ENCODE assay signal across 21 cellular contexts in the genomic region with DNA sequence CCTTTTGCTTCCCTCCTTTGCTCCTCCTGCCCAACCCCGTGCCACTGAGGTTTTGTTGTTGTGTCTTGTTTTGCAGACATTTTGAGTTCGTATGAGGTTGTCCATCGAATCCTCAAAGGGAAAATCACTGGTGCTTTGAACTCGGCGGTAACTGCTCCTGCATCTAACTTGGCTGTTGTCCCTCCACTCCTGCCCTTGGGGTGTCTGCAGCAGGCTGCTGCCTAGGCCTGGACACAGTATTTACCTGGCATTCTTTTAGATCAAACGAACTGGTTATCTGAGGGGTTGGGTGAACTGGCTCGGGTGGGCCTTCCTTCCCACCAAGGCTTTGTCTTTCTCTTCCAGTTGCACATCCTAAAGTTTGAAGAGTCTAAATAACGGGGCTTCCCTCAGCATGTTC. TPM values are rescaled to one million over a fixed set of nuclear protein-coding genes. Genes with fewer than 3 reads are reported as not detected.
"Had no signal": no experiment of that assay in that cellular context is flagged by ENCODE, and none has a peak within 500 bp of the region (broad histone marks: within the 10 kb centered on the region; RNA-seq: fewer than 3 reads in every experiment).

No MANE protein-coding gene starts in this region.

- DNase-seq: activated CD4-positive, CD25-positive, alpha-beta regulatory T cell; activated effector memory CD4-positive, alpha-beta T cell treated with Interleukin-2 at 50 U/mL for 16 hours; activated T-cell treated with anti-CD3 and anti-CD28 coated beads, Interleukin-2, amount 50 U/mL, for 1 hour; amygdala; brain microvascular endothelial cell; cerebellar nuclear complex; dermis blood vessel endothelial cell; immature natural killer cell; left lung; posterior cingulate gyrus; stimulated activated naive B cell treated with anti-CD40 and anti-IgM and Interleukin-4, amounts not matched to agents 10 μg/mL and 1 μg/mL and 100 μg/mL, for 72 hours; trophoblast cell had no signal

- H3K27me3 ChIP-seq: brain microvascular endothelial cell, left lung, neutrophil, right atrium auricular region had no signal

- H3K27ac Mint-ChIP-seq: stimulated activated naive B cell treated with anti-CD40 and anti-IgM and Interleukin-4, amounts not matched to agents 10 μg/mL and 1 μg/mL and 100 μg/mL, for 72 hours; T-helper 1 cell treated with Interleukin-12 subunit alpha and Interleukin-12 subunit beta and Interleukin-4 antibody, amounts not matched to agents 30 μg/mL and 1 μg/mL, for 36 hours had no signal

- H3K9me3 ChIP-seq: left lung, neutrophil, right atrium auricular region had no signal

- H3K9me3 Mint-ChIP-seq: immature natural killer cell; stimulated activated naive B cell treated with anti-CD40 and anti-IgM and Interleukin-4, amounts not matched to agents 10 μg/mL and 1 μg/mL and 100 μg/mL, for 72 hours; T-helper 1 cell treated with Interleukin-12 subunit alpha and Interleukin-12 subunit beta and Interleukin-4 antibody, amounts not matched to agents 30 μg/mL and 1 μg/mL, for 36 hours had no signal

- H3K4me2 ChIP-seq: smooth muscle cell had no signal

- H3K4me3 ChIP-seq: left lung, right atrium auricular region, smooth muscle cell had no signal

- H3K27ac ChIP-seq: brain microvascular endothelial cell, neutrophil had no signal

- H3K4me3 Mint-ChIP-seq: activated naive CD8-positive, alpha-beta T cell; immature natural killer cell; stimulated activated naive B cell treated with anti-CD40 and anti-IgM and Interleukin-4, amounts not matched to agents 10 μg/mL and 1 μg/mL and 100 μg/mL, for 72 hours; T-helper 1 cell treated with Interleukin-12 subunit alpha and Interleukin-12 subunit beta and Interleukin-4 antibody, amounts not matched to agents 30 μg/mL and 1 μg/mL, for 36 hours had no signal

- FAIRE-seq: TTC549 had no signal

- H3K27me3 Mint-ChIP-seq: activated naive CD8-positive, alpha-beta T cell had no signal

RNA-seq across cellular contexts. Expression of gene CHRNB2, which starts 20.2 kb away (rescaled TPM):
- total RNA-seq: fibroblast of villous mesenchyme, mesenteric fat pad, smooth muscle cell had no signal
- polyA plus RNA-seq: smooth muscle cell had no signal

RNA-seq across cellular contexts. Expression of gene SHE, which starts 45.1 kb away (rescaled TPM):
- total RNA-seq: fibroblast of villous mesenchyme, myocyte had no signal

RNA-seq across cellular contexts. Expression of gene TDRD10, which starts 45.3 kb away (rescaled TPM):
- total RNA-seq: fibroblast of villous mesenchyme, myocyte had no signal
- polyA plus RNA-seq: immature natural killer cell had no signal
